Comparison of ENCODE assay signal across 9 cellular contexts in genomic region chr15:52789601-52790165, GRCh38. TPM values are rescaled to one million over a fixed set of nuclear protein-coding genes. Genes with fewer than 3 reads are reported as not detected.
DNase-seq lines count a peak whose midpoint lies in the region; TF ChIP-seq lines count a peak whose summit lies in the region.
"Had no signal": no experiment of that assay in that cellular context is flagged by ENCODE, and none has a peak within 500 bp of the region (broad histone marks: within the 10 kb centered on the region; RNA-seq: fewer than 3 reads in every experiment).

No MANE protein-coding gene starts in this region.

- peaks cover 87% of the 10 kb centered on the region for H3K27me3 Mint-ChIP-seq in activated T-helper 2 cell treated with anti-CD3 and anti-CD28 coated beads, Interferon-gamma antibody, Interleukin-2, Interleukin-4, amounts not matched to agents 10 μg/mL and 5 μg/mL and 100 μg/mL, durations not matched to agents 14 hours and 24 hours and 36 hours (ENCODE audit: low read depth)

- peak overlapping the region; percentile 54 for H3K4me3 ChIP-seq in HL-60 (replicated peaks; ENCODE audit: insufficient read depth, low read length)
- H3K4me3 ChIP-seq in iPS-18c (ENCODE audit: insufficient read depth, low read depth, low read length): peak overlapping the region; percentile 41
- H3K4me3 ChIP-seq in suprapubic skin: peak overlapping the region; percentile 55

- H3K27ac ChIP-seq in HL-60 (replicated peaks) (no peak overlapping the region), suprapubic skin (no peak overlapping the region)
- H3K27ac ChIP-seq: 22Rv1 had no signal

- no peaks in the 10 kb centered on the region for H3K4me1 Mint-ChIP-seq in activated T-helper 2 cell treated with anti-CD3 and anti-CD28 coated beads, Interferon-gamma antibody, Interleukin-2, Interleukin-4, amounts not matched to agents 10 μg/mL and 5 μg/mL and 100 μg/mL, durations not matched to agents 14 hours and 24 hours and 36 hours (ENCODE audit: low read depth)

- peak; percentile 34 for DNase-seq in DMS 273 (lab: John Stamatoyannopoulos, UW; ENCODE audit: unreplicated experiment)
- no peak for DNase-seq in DMS 273 treated with DMSO at 0.1 percent for 48 hours (lab: John Stamatoyannopoulos, UW)
- peak in 1 of 2 experiments; percentile 32 for DNase-seq in HL-60 (ENCODE audit: low read depth in 1 of 2, low spot score in 1 of 2)
- no peak for DNase-seq in activated T-helper 2 cell treated with anti-CD3 and anti-CD28 coated beads, Interferon-gamma antibody, Interleukin-2, Interleukin-4, amounts not matched to agents 10 μg/mL and 5 μg/mL and 100 μg/mL, durations not matched to agents 14 hours and 24 hours and 36 hours (ENCODE audit: low spot score)
- DNase-seq in suprapubic skin (ENCODE audit: low spot score in 2 of 2): peak in 1 of 2 donors; percentile 52
- no peak for DNase-seq in foreskin melanocyte
- no peak for DNase-seq in NCI-H446 treated with DMSO at 0.1 percent for 48 hours (lab: John Stamatoyannopoulos, UW)

- H3K9me3 ChIP-seq in iPS-18c (ENCODE audit: control insufficient read depth, insufficient read depth, low read length) (no peaks in the 10 kb centered on the region), suprapubic skin (no peaks in the 10 kb centered on the region)

- peak overlapping the region; percentile 57 for H3K4me3 Mint-ChIP-seq in activated T-helper 2 cell treated with anti-CD3 and anti-CD28 coated beads, Interferon-gamma antibody, Interleukin-2, Interleukin-4, amounts not matched to agents 10 μg/mL and 5 μg/mL and 100 μg/mL, durations not matched to agents 14 hours and 24 hours and 36 hours (ENCODE audit: low read depth)

- H3K9me3 Mint-ChIP-seq in activated T-helper 2 cell treated with anti-CD3 and anti-CD28 coated beads, Interferon-gamma antibody, Interleukin-2, Interleukin-4, amounts not matched to agents 10 μg/mL and 5 μg/mL and 100 μg/mL, durations not matched to agents 14 hours and 24 hours and 36 hours: no peaks in the 10 kb centered on the region

- WGBS in suprapubic skin: 2% methylated on average over 20 of the region's 50 CpGs

- no peak overlapping the region for H3K27ac Mint-ChIP-seq in activated T-helper 2 cell treated with anti-CD3 and anti-CD28 coated beads, Interferon-gamma antibody, Interleukin-2, Interleukin-4, amounts not matched to agents 10 μg/mL and 5 μg/mL and 100 μg/mL, durations not matched to agents 14 hours and 24 hours and 36 hours

- TF ChIP-seq EP300 in suprapubic skin (IDR thresholded peaks at IDR 0.05): no peak

- peaks cover 57% of the 10 kb centered on the region for H3K4me1 ChIP-seq in suprapubic skin

- intact Hi-C loops in activated T-helper 2 cell treated with anti-CD3 and anti-CD28 coated beads, Interferon-gamma antibody, Interleukin-2, Interleukin-4, amounts not matched to agents 10 μg/mL and 5 μg/mL and 100 μg/mL, durations not matched to agents 14 hours and 24 hours and 36 hours (cut with micrococcal nuclease): no loop called here

- no peaks in the 10 kb centered on the region for H3K36me3 Mint-ChIP-seq in activated T-helper 2 cell treated with anti-CD3 and anti-CD28 coated beads, Interferon-gamma antibody, Interleukin-2, Interleukin-4, amounts not matched to agents 10 μg/mL and 5 μg/mL and 100 μg/mL, durations not matched to agents 14 hours and 24 hours and 36 hours (ENCODE audit: low read depth)

- TF ChIP-seq CTCF in HL-60 (IDR thresholded peaks at IDR 0.05; ENCODE audit: insufficient read depth, low read length): no peak
- no peak for TF ChIP-seq CTCF in suprapubic skin (IDR thresholded peaks at IDR 0.05)

- TF ChIP-seq POLR2A in suprapubic skin (IDR thresholded peaks at IDR 0.05): no peak

- H3K36me3 ChIP-seq in suprapubic skin: no peaks in the 10 kb centered on the region

- H3K27me3 ChIP-seq in HL-60 (ENCODE audit: insufficient read depth, poor library complexity, severe bottlenecking) (peaks cover 82% of the 10 kb centered on the region), suprapubic skin (peaks cover 99% of the 10 kb centered on the region)

RNA-seq across cellular contexts. Expression of gene ONECUT1, which starts 0.5 kb away (rescaled TPM):
- total RNA-seq in activated T-helper 2 cell treated with anti-CD3 and anti-CD28 coated beads, Interferon-gamma antibody, Interleukin-2, Interleukin-4, amounts not matched to agents 10 μg/mL and 5 μg/mL and 100 μg/mL, durations not matched to agents 14 hours and 24 hours and 36 hours: not detected in 2 replicates
- total RNA-seq in suprapubic skin: under 1 TPM in 1 of 4 donors, not detected in 3; 0.29 TPM
